Comparison of ENCODE assay signal across 15 cellular contexts in the genomic region with DNA sequence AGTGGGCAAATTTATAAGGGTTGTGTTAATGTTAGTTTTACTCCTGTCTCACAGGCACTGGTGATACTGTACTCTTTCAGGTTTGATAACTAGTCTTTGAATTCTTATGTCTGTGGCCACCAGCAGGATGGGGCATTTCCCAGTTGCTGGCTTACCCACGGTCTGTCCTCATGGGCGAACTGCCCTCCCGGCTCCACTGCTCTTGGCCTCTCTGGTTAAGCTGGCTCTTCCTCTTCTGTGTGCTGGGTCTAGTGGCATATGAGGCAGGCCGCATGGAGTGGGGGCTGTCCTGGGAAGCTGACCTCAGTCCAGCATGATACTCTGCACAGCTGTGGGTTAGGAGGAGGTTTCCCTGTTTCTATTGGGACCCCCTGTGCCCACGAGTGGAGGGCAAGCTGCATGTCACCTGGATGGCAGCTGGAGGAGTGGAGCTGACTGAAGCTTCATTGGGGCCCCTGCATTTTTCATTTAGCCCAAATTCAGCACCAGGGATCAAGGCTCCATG. TPM values are rescaled to one million over a fixed set of nuclear protein-coding genes. Genes with fewer than 3 reads are reported as not detected.
DNase-seq lines count a peak whose midpoint lies in the region; ATAC-seq, FAIRE-seq and TF ChIP-seq lines count a peak whose summit lies in the region.
"Had no signal": no experiment of that assay in that cellular context is flagged by ENCODE, and none has a peak within 500 bp of the region (broad histone marks: within the 10 kb centered on the region; RNA-seq: fewer than 3 reads in every experiment).

No MANE protein-coding gene starts in this region.

- H3K27ac ChIP-seq in suprapubic skin: no peak overlapping the region
- no peak overlapping the region for H3K27ac ChIP-seq in HepG2 (ENCODE audit: extremely low read length, insufficient read depth, low read length)
- H3K27ac ChIP-seq: 22Rv1 had no signal

- no peak for TF ChIP-seq CTCF in suprapubic skin (IDR thresholded peaks at IDR 0.05)
- no peak for TF ChIP-seq CTCF in HepG2 (CRISPR knock-in tag; IDR thresholded peaks at IDR 0.05)

- no TSS peak for BruUV-seq in HepG2 (replicated peaks; lab: Mats Ljungman, UMichigan)

- no peaks in the 10 kb centered on the region for H3K36me3 ChIP-seq in suprapubic skin
- no peaks in the 10 kb centered on the region for H3K36me3 ChIP-seq in HepG2 (replicated peaks in 1 of 2; ENCODE audit: control insufficient read depth in 1 of 2, insufficient read depth in 2 of 2, low read length in 2 of 2)
- H3K36me3 ChIP-seq: HAP-1 had no signal

- TF ChIP-seq POLR2A in suprapubic skin (IDR thresholded peaks at IDR 0.05) (no peak), HepG2 (IDR thresholded peaks at IDR 0.05; ENCODE audit: insufficient read depth in 1 of 2, low read depth in 2 of 2, low read length in 2 of 2) (no peak)

- no peak overlapping the region for H2AFZ ChIP-seq in HepG2 (ENCODE audit: low read length)

- in situ Hi-C loops in HepG2 (cut with HindIII; ENCODE audit: extremely low pct_ligation_motif_present, low pct_unique_long_range_greater_than_20kb): no loop called here

- no peak for ATAC-seq in activated CD4-positive, CD25-positive, alpha-beta regulatory T cell treated with anti-CD3 and anti-CD28 coated beads, Interleukin-2, amount 50 U/mL, for 24 hours
- ATAC-seq in activated T-helper 17 cell treated with anti-CD3 and anti-CD28 coated beads, Interleukin-2, amount 50 U/mL, for 72 hours (replicated peaks): no peak
- ATAC-seq in HepG2: no peak
- no peak for ATAC-seq in T-helper 17 cell
- no peak for ATAC-seq in HG03039 (IDR thresholded peaks at IDR 0.05; ENCODE audit: unreplicated experiment)

- no peak overlapping the region for H3K4me2 ChIP-seq in HepG2 (ENCODE audit: low read depth, low read length)

- H3K4me3 Mint-ChIP-seq in activated T-helper 17 cell treated with anti-CD3 and anti-CD28 coated beads, Interleukin-2, amount 50 U/mL, for 72 hours: no peak overlapping the region
- H3K4me3 Mint-ChIP-seq in T-helper 17 cell: no peak overlapping the region

- CTCF ChIA-PET in HepG2 (lab: Yijun Ruan, JAX; ENCODE audit: low intra/inter-chr PET ratio, low total read pairs): no interaction called here

- no peaks in the 10 kb centered on the region for H3K9me3 ChIP-seq in suprapubic skin
- no peaks in the 10 kb centered on the region for H3K9me3 ChIP-seq in HepG2 (ENCODE audit: low read length)
- no peaks in the 10 kb centered on the region for H3K9me3 ChIP-seq in T-helper 17 cell (ENCODE audit: control insufficient read depth, low read length, poor library complexity, severe bottlenecking)
- H3K9me3 ChIP-seq: Caco-2, HAP-1 had no signal

- no peak overlapping the region for H3K9ac ChIP-seq in HepG2 (ENCODE audit: insufficient read depth, low read depth, low read length)

- POLR2A ChIA-PET in HepG2 (lab: Yijun Ruan, JAX): no interaction called here

- no peak for TF ChIP-seq RAD21 in HepG2 (CRISPR knock-in tag; IDR thresholded peaks at IDR 0.05)

- H3K4me1 ChIP-seq in suprapubic skin (peaks cover 63% of the 10 kb centered on the region), HepG2 (ENCODE audit: insufficient read depth, low read length) (peaks cover 32% of the 10 kb centered on the region)

- H3K27me3 Mint-ChIP-seq in activated T-helper 17 cell treated with anti-CD3 and anti-CD28 coated beads, Interleukin-2, amount 50 U/mL, for 72 hours: no peaks in the 10 kb centered on the region
- no peaks in the 10 kb centered on the region for H3K27me3 Mint-ChIP-seq in T-helper 17 cell

- no peaks in the 10 kb centered on the region for H3K36me3 Mint-ChIP-seq in activated T-helper 17 cell treated with anti-CD3 and anti-CD28 coated beads, Interleukin-2, amount 50 U/mL, for 72 hours (ENCODE audit: low read depth)
- H3K36me3 Mint-ChIP-seq in T-helper 17 cell (ENCODE audit: low read depth): no peaks in the 10 kb centered on the region

- intact Hi-C loops in HepG2 (cut with micrococcal nuclease; ENCODE audit: unreplicated experiment): no loop called here

- H3K4me3 ChIP-seq in suprapubic skin (no peak overlapping the region), HepG2 (replicated peaks in 1 of 3; ENCODE audit: insufficient read depth in 1 of 3, low read depth in 2 of 3, low read length in 3 of 3) (no peak overlapping the region)
- H3K4me3 ChIP-seq: HAP-1 had no signal

- no peaks in the 10 kb centered on the region for H3K27me3 ChIP-seq in suprapubic skin
- no peaks in the 10 kb centered on the region for H3K27me3 ChIP-seq in HepG2 (ENCODE audit: control insufficient read depth in 1 of 2, insufficient read depth in 2 of 2, low read length in 2 of 2)

- WGBS in suprapubic skin: 73% methylated on average over 5 of the region's 5 CpGs
- 85% methylated on average over 3 of the region's 5 CpGs for WGBS in HepG2 (ENCODE audit: low lambda C conversion rate)

- peaks cover 22% of the 10 kb centered on the region for H3K4me1 Mint-ChIP-seq in activated T-helper 17 cell treated with anti-CD3 and anti-CD28 coated beads, Interleukin-2, amount 50 U/mL, for 72 hours
- peaks cover 49% of the 10 kb centered on the region for H3K4me1 Mint-ChIP-seq in T-helper 17 cell

- FAIRE-seq in HepG2 (lab: Jason Lieb, UNC): no peak

- peak overlapping the region; percentile 58 for H3K27ac Mint-ChIP-seq in activated T-helper 17 cell treated with anti-CD3 and anti-CD28 coated beads, Interleukin-2, amount 50 U/mL, for 72 hours
- H3K27ac Mint-ChIP-seq in T-helper 17 cell: no peak overlapping the region

- TF ChIP-seq EP300 in suprapubic skin (IDR thresholded peaks at IDR 0.05) (no peak), HepG2 (IDR thresholded peaks at IDR 0.05; ENCODE audit: low read depth in 2 of 2, low read length in 2 of 2) (no peak), HepG2 (CRISPR knock-in tag; IDR thresholded peaks at IDR 0.05; ENCODE audit: borderline replicate concordance) (no peak)

- H3K79me2 ChIP-seq in HepG2 (ENCODE audit: insufficient read depth, low read length): peaks cover 22% of the 10 kb centered on the region

- no peaks in the 10 kb centered on the region; the same call in 1 of the 2 replicates for H4K20me1 ChIP-seq in HepG2 (ENCODE audit: insufficient read depth, low read length)

- peak; percentile 12 for DNase-seq in activated CD4-positive, CD25-positive, alpha-beta regulatory T cell treated with anti-CD3 and anti-CD28 coated beads, Interleukin-2, amount 50 U/mL, for 72 hours
- DNase-seq in mesenteric fat pad (ENCODE audit: low spot score): peak; percentile 85
- DNase-seq in suprapubic skin (ENCODE audit: low spot score in 2 of 2): peak; percentile 40 to 61
- DNase-seq in HepG2 (ENCODE audit: low spot score): no peak
- no peak for DNase-seq in T-helper 17 cell
- DNase-seq: Caco-2, NCI-H1436 treated with DMSO at 0.1 percent for 48 hours, NCI-H2081, NCI-H510A treated with DMSO at 0.1 percent for 48 hours, SHP77 treated with DMSO at 0.1 percent for 48 hours had no signal

- H3K9me3 Mint-ChIP-seq in activated T-helper 17 cell treated with anti-CD3 and anti-CD28 coated beads, Interleukin-2, amount 50 U/mL, for 72 hours: no peaks in the 10 kb centered on the region

TF ChIP-seq in HepG2, 621 proteins besides CTCF, POLR2A, EP300 and RAD21:
- no peak for TF ChIP-seq ZSCAN30 (CRISPR knock-in tag; IDR thresholded peaks at IDR 0.05)
- no peak for TF ChIP-seq ZNF350 (CRISPR knock-in tag; IDR thresholded peaks at IDR 0.05; ENCODE audit: borderline replicate concordance, low read depth)
- no peak for TF ChIP-seq ZNF782 (CRISPR knock-in tag; IDR thresholded peaks at IDR 0.05; ENCODE audit: borderline replicate concordance)
- no peak for TF ChIP-seq ARNT (IDR thresholded peaks at IDR 0.05)

RNA-seq across cellular contexts. Expression of gene PHF2, which starts 19.5 kb away (rescaled TPM):
- 10 to 100 TPM; 11.9 to 15.1 TPM for total RNA-seq in activated T-helper 17 cell treated with anti-CD3 and anti-CD28 coated beads, Interleukin-2, amount 50 U/mL, for 72 hours
- total RNA-seq in mesenteric fat pad: 23.0 TPM
- total RNA-seq in suprapubic skin: 10 to 100 TPM; 22.6 to 40.2 (median 28.4) TPM
- 9.1 and 9.3 TPM in 2 replicates for total RNA-seq in HepG2 (2016; rRNA removed; fragmentation: Illumina TruSeq; extraction: Trizol)
- 0.81 and 1.1 TPM in 2 replicates for total RNA-seq in HepG2 (2016; cell fraction: cytosol; rRNA removed; fragmentation: Illumina TruSeq; extraction: Trizol; ENCODE audit: low read depth)
- total RNA-seq in HepG2 (2016; cell fraction: insoluble cytoplasmic fraction; rRNA removed; fragmentation: Illumina TruSeq; extraction: Trizol): 7.2 and 9.5 TPM in 2 replicates
- total RNA-seq in HepG2 (2016; cell fraction: membrane; rRNA removed; fragmentation: Illumina TruSeq; extraction: Trizol): 4.9 and 5.3 TPM in 2 replicates
- total RNA-seq in HepG2 (2016; cell fraction: nucleus; rRNA removed; fragmentation: Illumina TruSeq; extraction: Trizol): 8.3 and 9.2 TPM in 2 replicates
- polyA plus RNA-seq in HepG2 (2011; rRNA removed): 6.6 and 7.0 TPM in 2 replicates
- 4.2 and 4.7 TPM in 2 replicates for polyA plus RNA-seq in HepG2 (2011; cell fraction: cytosol; rRNA removed)
- polyA plus RNA-seq in HepG2 (2011; cell fraction: nucleus; rRNA removed): 10.7 and 12.3 TPM in 2 replicates
- polyA plus RNA-seq in HepG2 (2012): 6.9 and 7.1 TPM in 2 replicates
- 0.63 TPM in 2 replicates for polyA plus RNA-seq in HepG2 (2016; cell fraction: cytosol; fragmentation: Illumina TruSeq; extraction: Trizol; ENCODE audit: low read depth)
- polyA plus RNA-seq in HepG2 (2016; cell fraction: insoluble cytoplasmic fraction; fragmentation: Illumina TruSeq; extraction: Trizol; ENCODE audit: low read depth): 9.5 and 12.0 TPM in 2 replicates
- polyA plus RNA-seq in HepG2 (2016; cell fraction: membrane; fragmentation: Illumina TruSeq; extraction: Trizol; ENCODE audit: low read depth): 3.9 and 4.0 TPM in 2 replicates
- polyA plus RNA-seq in HepG2 (2016; cell fraction: nucleus; fragmentation: Illumina TruSeq; extraction: Trizol; ENCODE audit: insufficient read depth, low read depth): 23.0 and 24.9 TPM in 2 replicates
- 4.6 and 6.3 TPM in 2 replicates for polyA minus RNA-seq in HepG2 (2011; rRNA and poly(A)+ RNA removed; ENCODE audit: low replicate concordance)
- polyA minus RNA-seq in HepG2 (2011; cell fraction: cytosol; rRNA and poly(A)+ RNA removed): 4.8 and 5.0 TPM in 2 replicates
- polyA minus RNA-seq in HepG2 (2011; cell fraction: nucleus; rRNA and poly(A)+ RNA removed): 4.2 and 5.1 TPM in 2 replicates
- 10 to 100 TPM; 24.8 to 27.1 TPM for total RNA-seq in T-helper 17 cell

Comparison
In these comparisons a context has a peak if more than half of its experiments do, and no peak if none do; other contexts are left out.
1. DNase-seq: peak in activated CD4-positive, CD25-positive, alpha-beta regulatory T cell treated with anti-CD3 and anti-CD28 coated beads, Interleukin-2, amount 50 U/mL, for 72 hours (single experiment), mesenteric fat pad (single experiment) and suprapubic skin (2 of 2); none in HepG2 (single experiment) and T-helper 17 cell (0 of 3).